ENCODE assay signal across 8 cellular contexts in genomic region chr13:39777527-39778061, GRCh38.
DNase-seq lines count a peak whose midpoint lies in the region; ATAC-seq and TF ChIP-seq lines count a peak whose summit lies in the region.

No MANE protein-coding gene starts in this region.

- H3K27me3 ChIP-seq in kidney epithelial cell (ENCODE audit: control insufficient read depth, insufficient read depth, low read length) (no peaks in the 10 kb centered on the region), vagina (no peaks in the 10 kb centered on the region)

- H3K9me3 ChIP-seq in vagina, result no peaks in the 10 kb centered on the region

- CTCF ChIA-PET in activated CD4-positive, alpha-beta T cell treated with anti-CD3 and anti-CD28 coated beads for 36 hours (lab: Charles Lee), result interaction anchor here (0.7 to 2.3 kb wide), 13 partner anchors 11 to 904 kb away, joined by 3 to 9 read pairs (median 4); no protein-coding TSS in a partner anchor

- no peaks in the 10 kb centered on the region for H3K36me3 ChIP-seq in kidney epithelial cell (ENCODE audit: control insufficient read depth, insufficient read depth, low read length)
- no peaks in the 10 kb centered on the region for H3K36me3 ChIP-seq in vagina

- peak overlapping the region; percentile 96 for H3K27ac Mint-ChIP-seq in activated CD4-positive, alpha-beta T cell treated with anti-CD3 and anti-CD28 coated beads for 36 hours
- peak overlapping the region; percentile 86 for H3K27ac Mint-ChIP-seq in activated T-helper 2 cell treated with anti-CD3 and anti-CD28 coated beads, Interferon-gamma antibody, Interleukin-2, Interleukin-4, amounts not matched to agents 10 μg/mL and 5 μg/mL and 100 μg/mL, durations not matched to agents 14 hours and 24 hours and 36 hours

- no peaks in the 10 kb centered on the region for H3K27me3 Mint-ChIP-seq in activated CD4-positive, alpha-beta T cell treated with anti-CD3 and anti-CD28 coated beads for 36 hours
- no peaks in the 10 kb centered on the region for H3K27me3 Mint-ChIP-seq in activated T-helper 2 cell treated with anti-CD3 and anti-CD28 coated beads, Interferon-gamma antibody, Interleukin-2, Interleukin-4, amounts not matched to agents 10 μg/mL and 5 μg/mL and 100 μg/mL, durations not matched to agents 14 hours and 24 hours and 36 hours (ENCODE audit: low read depth)

- H3K27ac ChIP-seq in vagina, result no peak overlapping the region

- no peaks in the 10 kb centered on the region for H3K9me3 Mint-ChIP-seq in activated CD4-positive, alpha-beta T cell treated with anti-CD3 and anti-CD28 coated beads for 36 hours (ENCODE audit: low read depth)
- H3K9me3 Mint-ChIP-seq in activated T-helper 2 cell treated with anti-CD3 and anti-CD28 coated beads, Interferon-gamma antibody, Interleukin-2, Interleukin-4, amounts not matched to agents 10 μg/mL and 5 μg/mL and 100 μg/mL, durations not matched to agents 14 hours and 24 hours and 36 hours, result peaks cover 24% of the 10 kb centered on the region

- peak overlapping the region; percentile 5 for H3K4me3 Mint-ChIP-seq in activated CD4-positive, alpha-beta T cell treated with anti-CD3 and anti-CD28 coated beads for 36 hours
- H3K4me3 Mint-ChIP-seq in activated T-helper 2 cell treated with anti-CD3 and anti-CD28 coated beads, Interferon-gamma antibody, Interleukin-2, Interleukin-4, amounts not matched to agents 10 μg/mL and 5 μg/mL and 100 μg/mL, durations not matched to agents 14 hours and 24 hours and 36 hours (ENCODE audit: low read depth), result no peak overlapping the region

- POLR2A ChIA-PET in activated CD4-positive, alpha-beta T cell treated with anti-CD3 and anti-CD28 coated beads for 36 hours (lab: Charles Lee), result interaction anchor here (0.5 to 1.1 kb wide), 2 partner anchors 292 to 436 kb away, joined by 3 read pairs; no protein-coding TSS in a partner anchor

- TF ChIP-seq CTCF in kidney epithelial cell (IDR thresholded peaks at IDR 0.05; ENCODE audit: insufficient read depth, low read length, poor library complexity, severe bottlenecking), result peak; percentile 26
- TF ChIP-seq CTCF in vagina (IDR thresholded peaks at IDR 0.05), result no peak

- DNase-seq in activated CD4-positive, alpha-beta T cell treated with anti-CD3 and anti-CD28 coated beads for 36 hours, result peak; percentile 70
- no peak for DNase-seq in activated CD4-positive, alpha-beta T cell treated with anti-CD3 and anti-CD28 coated beads, Interleukin-2, amount 50 U/mL, for 1 hour
- DNase-seq in NCI-H1694 (lab: John Stamatoyannopoulos, UW), result peak; percentile 29
- DNase-seq in activated T-helper 2 cell treated with anti-CD3 and anti-CD28 coated beads, Interferon-gamma antibody, Interleukin-2, Interleukin-4, amounts not matched to agents 10 μg/mL and 5 μg/mL and 100 μg/mL, durations not matched to agents 14 hours and 24 hours and 36 hours (ENCODE audit: low spot score), result no peak
- DNase-seq in kidney epithelial cell (ENCODE audit: low read depth), result peak; percentile 42
- no peak for DNase-seq in vagina (ENCODE audit: extremely low spot score in 2 of 2)

- intact Hi-C loops in activated CD4-positive, alpha-beta T cell treated with anti-CD3 and anti-CD28 coated beads for 36 hours (cut with DNase I, micrococcal nuclease), result loop anchor here (1.0 to 5.0 kb wide), 8 partner anchors 89 to 999 kb away; no protein-coding TSS in a partner anchor
- intact Hi-C loops in activated T-helper 2 cell treated with anti-CD3 and anti-CD28 coated beads, Interferon-gamma antibody, Interleukin-2, Interleukin-4, amounts not matched to agents 10 μg/mL and 5 μg/mL and 100 μg/mL, durations not matched to agents 14 hours and 24 hours and 36 hours (cut with micrococcal nuclease), result loop anchor here (1.0 to 10.0 kb wide), 13 partner anchors 10 to 1000 kb away; no protein-coding TSS in a partner anchor
- intact Hi-C loops in vagina (cut with DNase I), result no loop called here

- peak; percentile 83 for ATAC-seq in activated CD4-positive, alpha-beta T cell treated with anti-CD3 and anti-CD28 coated beads for 36 hours
- ATAC-seq in HG02571 (IDR thresholded peaks at IDR 0.05; ENCODE audit: unreplicated experiment) (no peak), HG03196 (IDR thresholded peaks at IDR 0.05; ENCODE audit: unreplicated experiment) (no peak)

- no peaks in the 10 kb centered on the region for H3K4me1 ChIP-seq in vagina

- no peak overlapping the region for H3K4me3 ChIP-seq in kidney epithelial cell (ENCODE audit: low read depth, low read length)
- no peak overlapping the region for H3K4me3 ChIP-seq in vagina

- no peak for TF ChIP-seq POLR2A in vagina (IDR thresholded peaks at IDR 0.05)

- peaks cover 3% of the 10 kb centered on the region for H3K36me3 Mint-ChIP-seq in activated CD4-positive, alpha-beta T cell treated with anti-CD3 and anti-CD28 coated beads for 36 hours (ENCODE audit: low read depth)
- H3K36me3 Mint-ChIP-seq in activated T-helper 2 cell treated with anti-CD3 and anti-CD28 coated beads, Interferon-gamma antibody, Interleukin-2, Interleukin-4, amounts not matched to agents 10 μg/mL and 5 μg/mL and 100 μg/mL, durations not matched to agents 14 hours and 24 hours and 36 hours (ENCODE audit: low read depth), result peaks cover 11% of the 10 kb centered on the region

- peaks cover 54% of the 10 kb centered on the region for H3K4me1 Mint-ChIP-seq in activated CD4-positive, alpha-beta T cell treated with anti-CD3 and anti-CD28 coated beads for 36 hours
- H3K4me1 Mint-ChIP-seq in activated T-helper 2 cell treated with anti-CD3 and anti-CD28 coated beads, Interferon-gamma antibody, Interleukin-2, Interleukin-4, amounts not matched to agents 10 μg/mL and 5 μg/mL and 100 μg/mL, durations not matched to agents 14 hours and 24 hours and 36 hours (ENCODE audit: low read depth), result peaks cover 50% of the 10 kb centered on the region

Comparison
In these comparisons a context has a peak if more than half of its experiments do, and no peak if none do; other contexts are left out.
1. DNase-seq: peak in activated CD4-positive, alpha-beta T cell treated with anti-CD3 and anti-CD28 coated beads for 36 hours (single experiment), NCI-H1694 (single experiment) and kidney epithelial cell (single experiment); none in activated CD4-positive, alpha-beta T cell treated with anti-CD3 and anti-CD28 coated beads, Interleukin-2, amount 50 U/mL, for 1 hour (single experiment), activated T-helper 2 cell treated with anti-CD3 and anti-CD28 coated beads, Interferon-gamma antibody, Interleukin-2, Interleukin-4, amounts not matched to agents 10 μg/mL and 5 μg/mL and 100 μg/mL, durations not matched to agents 14 hours and 24 hours and 36 hours (single experiment) and vagina (0 of 2).